8 cellular contexts compared by ENCODE assay signal in genomic region chr19:45862271-45862563, GRCh38. TPM values are rescaled to one million over a fixed set of nuclear protein-coding genes. Genes with fewer than 3 reads are reported as not detected.
DNase-seq lines count a peak whose midpoint lies in the region; ATAC-seq and TF ChIP-seq lines count a peak whose summit lies in the region.

No MANE protein-coding gene starts in this region.

- intact Hi-C loops in activated CD8-positive, alpha-beta T cell treated with anti-CD3 and anti-CD28 coated beads for 36 hours (cut with micrococcal nuclease), result no loop called here

- H3K36me3 ChIP-seq in hepatocyte (replicated peaks; ENCODE audit: insufficient read depth, low read depth), result no peaks in the 10 kb centered on the region

- H2BK20ac ChIP-seq in H9 (ENCODE audit: low read depth, low read length, poor library complexity, severe bottlenecking), result no peak overlapping the region

- no peak overlapping the region for H3K18ac ChIP-seq in H9 (ENCODE audit: insufficient read length, low read depth, low read length)

- peaks cover 16 to 26% (median 18%) of the 10 kb centered on the region in 3 experiments; a peak in 6 of 7 replicates for H3K36me3 Mint-ChIP-seq in H9 (ENCODE audit: insufficient read depth in 1 of 3, low read depth in 3 of 3)
- peaks cover 17% of the 10 kb centered on the region for H3K36me3 Mint-ChIP-seq in activated CD8-positive, alpha-beta T cell treated with anti-CD3 and anti-CD28 coated beads for 36 hours (ENCODE audit: low read depth)

- peak overlapping the region; percentile 47 for H3K4me3 ChIP-seq in hepatocyte
- peak overlapping the region; percentile 67 to 97 (median 92) for H3K4me3 ChIP-seq in skin epidermis

- no peak overlapping the region for H3K14ac ChIP-seq in H9 (ENCODE audit: insufficient read depth, low read length)

- no peak for ATAC-seq in activated CD8-positive, alpha-beta T cell treated with anti-CD3 and anti-CD28 coated beads for 36 hours

- no peak overlapping the region for H4K8ac ChIP-seq in H9 (replicated peaks; ENCODE audit: insufficient read length, low read depth, low read length)

- H3K4me1 ChIP-seq in H9 (ENCODE audit: insufficient read depth, low read length) (peaks cover 5% of the 10 kb centered on the region; the same call in 1 of the 2 replicates), hepatocyte (ENCODE audit: insufficient read depth) (peaks cover 6% of the 10 kb centered on the region)

- peaks cover 34 to 42% of the 10 kb centered on the region in 2 experiments for H3K4me1 Mint-ChIP-seq in H9
- H3K4me1 Mint-ChIP-seq in activated CD8-positive, alpha-beta T cell treated with anti-CD3 and anti-CD28 coated beads for 36 hours (ENCODE audit: low read depth), result peaks cover 25% of the 10 kb centered on the region

- no CpG with 5 or more reads among the region's 11 CpGs for WGBS in H9 (ENCODE audit: extremely low coverage, insufficient read length, low lambda C conversion rate)
- under 1% methylated on average over 11 of the region's 11 CpGs for WGBS in hepatocyte (ENCODE audit: low lambda C conversion rate, missing lambda C conversion rate)

- TF ChIP-seq CTCF in H9 (conservative IDR thresholded peaks at IDR 0.05) (no peak), hepatocyte (IDR thresholded peaks at IDR 0.05; ENCODE audit: poor library complexity) (no peak)
- TF ChIP-seq CTCF in activated CD8-positive, alpha-beta T cell treated with anti-CD3 and anti-CD28 coated beads for 36 hours (IDR thresholded peaks at IDR 0.05), result no peak

- H4K5ac ChIP-seq in H9 (ENCODE audit: insufficient read length, low read depth, low read length), result no peak overlapping the region

- no peak overlapping the region for H2BK15ac ChIP-seq in H9 (ENCODE audit: low read depth, low read length)

- H3K23ac ChIP-seq in H9 (ENCODE audit: insufficient read length, low read depth, low read length), result no peak overlapping the region

- H2AK5ac ChIP-seq in H9 (ENCODE audit: insufficient read length, low read length), result no peak overlapping the region

- H3K4me2 ChIP-seq in H9 (ENCODE audit: insufficient read depth, insufficient read length, low read length), result peak overlapping the region; percentile 75
- H3K4me2 ChIP-seq in hepatocyte, result peak overlapping the region; percentile 74

- H3K9me3 ChIP-seq in H9 (ENCODE audit: control insufficient read depth, low read depth, low read length) (no peaks in the 10 kb centered on the region), hepatocyte (ENCODE audit: low read depth) (no peaks in the 10 kb centered on the region)

- no peak overlapping the region for H3K4ac ChIP-seq in H9 (ENCODE audit: low read depth, low read length)

- H3T11ph ChIP-seq in H9 (ENCODE audit: low read length), result no peak overlapping the region

- no peaks in the 10 kb centered on the region for H4K20me1 ChIP-seq in H9 (ENCODE audit: control insufficient read depth, insufficient read depth, insufficient read length)
- no peaks in the 10 kb centered on the region for H4K20me1 ChIP-seq in hepatocyte (ENCODE audit: insufficient read depth, poor library complexity, severe bottlenecking)

- peaks cover 18% of the 10 kb centered on the region for H3K23me2 ChIP-seq in H9 (ENCODE audit: insufficient read length, low read depth, low read length, poor library complexity, severe bottlenecking)

- no peaks in the 10 kb centered on the region for H3K27me3 ChIP-seq in H9 (ENCODE audit: insufficient read depth, low read length)
- peaks cover 13% of the 10 kb centered on the region for H3K27me3 ChIP-seq in hepatocyte

- H2BK12ac ChIP-seq in H9 (ENCODE audit: insufficient read length, low read depth, low read length), result no peak overlapping the region

- H2BK120ac ChIP-seq in H9 (ENCODE audit: low read depth, low read length, poor library complexity, severe bottlenecking), result no peak overlapping the region

- POLR2A ChIA-PET in activated CD8-positive, alpha-beta T cell treated with anti-CD3 and anti-CD28 coated beads for 36 hours (lab: Charles Lee), result interaction anchor here (1.9 to 3.9 kb wide), 2 partner anchors 19 to 24 kb away, joined by 9 to 24 read pairs; partner anchors contain the start of gene IRF2BP1

- H3K79me1 ChIP-seq in H9 (ENCODE audit: insufficient read depth, low read depth, low read length, poor library complexity, severe bottlenecking), result peaks cover 3% of the 10 kb centered on the region

- peak overlapping the region; percentile 97 to 100 for H3K4me3 Mint-ChIP-seq in H9
- peak overlapping the region; percentile 85 for H3K4me3 Mint-ChIP-seq in activated CD8-positive, alpha-beta T cell treated with anti-CD3 and anti-CD28 coated beads for 36 hours

- no peak overlapping the region for H3K56ac ChIP-seq in H9 (ENCODE audit: insufficient read length, low read depth, low read length)

- H3K9me3 Mint-ChIP-seq in H9, result no peaks in the 10 kb centered on the region; a peak in 1 of 5 replicates
- H3K9me3 Mint-ChIP-seq in activated CD8-positive, alpha-beta T cell treated with anti-CD3 and anti-CD28 coated beads for 36 hours, result no peaks in the 10 kb centered on the region

- H2AFZ ChIP-seq in H9 (ENCODE audit: low read length), result no peak overlapping the region
- peak overlapping the region; percentile 44 for H2AFZ ChIP-seq in hepatocyte

- no peak overlapping the region for H4K91ac ChIP-seq in H9 (ENCODE audit: insufficient read length, low read depth, low read length)

- no peaks in the 10 kb centered on the region; the same call in 1 of the 2 replicates for H3K27me3 Mint-ChIP-seq in H9 (ENCODE audit: low read depth)
- peaks cover 25% of the 10 kb centered on the region for H3K27me3 Mint-ChIP-seq in activated CD8-positive, alpha-beta T cell treated with anti-CD3 and anti-CD28 coated beads for 36 hours

- peak overlapping the region; percentile 97 to 100 (median 99) for H3K27ac Mint-ChIP-seq in H9
- H3K27ac Mint-ChIP-seq in activated CD8-positive, alpha-beta T cell treated with anti-CD3 and anti-CD28 coated beads for 36 hours, result peak overlapping the region; percentile 98

- peak overlapping the region; percentile 49 for H3K27ac ChIP-seq in H9 (ENCODE audit: insufficient read length, low read depth, low read length)
- peak overlapping the region; percentile 88 for H3K27ac ChIP-seq in hepatocyte
- H3K27ac ChIP-seq in skin epidermis, result peak overlapping the region in 20 of 21 experiments; percentile 83 to 97 (median 94)

- H2BK5ac ChIP-seq in H9 (ENCODE audit: insufficient read length, low read length), result no peak overlapping the region

- CTCF ChIA-PET in activated CD8-positive, alpha-beta T cell treated with anti-CD3 and anti-CD28 coated beads for 36 hours (lab: Charles Lee), result interaction anchor here (0.9 to 5.3 kb wide), 4 partner anchors 21 to 93 kb away, joined by 4 to 100 read pairs (median 8); partner anchors contain the start of genes IRF2BP1 and SIX5

- no peak for DNase-seq in H9
- no peak for DNase-seq in activated CD8-positive, alpha-beta T cell treated with anti-CD3 and anti-CD28 coated beads for 36 hours
- no peak for DNase-seq in hepatocyte (ENCODE audit: low spot score)
- no peak for DNase-seq in cortex of kidney (lab: John Stamatoyannopoulos, UW)
- DNase-seq in dedifferentiated amniotic fluid mesenchymal stem cell (ENCODE audit: extremely low spot score), result no peak
- DNase-seq in SHP77 treated with DMSO at 0.1 percent for 48 hours (lab: John Stamatoyannopoulos, UW), result no peak
- DNase-seq in NCI-H526 treated with DMSO at 0.1 percent for 48 hours (lab: John Stamatoyannopoulos, UW), result no peak

- H3K79me2 ChIP-seq in H9 (ENCODE audit: insufficient read depth, low read length) (peaks cover 11% of the 10 kb centered on the region; the same call in 1 of the 2 replicates), hepatocyte (peaks cover 74% of the 10 kb centered on the region)

- H3K9me2 ChIP-seq in hepatocyte (replicated peaks; ENCODE audit: insufficient read depth), result no peaks in the 10 kb centered on the region

- H3K9ac ChIP-seq in H9 (ENCODE audit: extremely low read depth, insufficient read length, low read length), result peak overlapping the region; percentile 75

RNA-seq across cellular contexts. Expression of gene SYMPK, which starts 0.7 kb away (rescaled TPM):
- total RNA-seq in H9 (2021) (104 and 113 TPM in 2 replicates), hepatocyte (33.8 and 41.6 TPM in 2 replicates)
- total RNA-seq in activated CD8-positive, alpha-beta T cell treated with anti-CD3 and anti-CD28 coated beads for 36 hours, result 100 to 1,000 TPM in 1 of 2 experiments, 10 to 100 TPM in 1; 96.8 to 114 TPM
- 33.4 and 39.0 TPM in 2 replicates for polyA plus RNA-seq in hepatocyte

RNA-seq across cellular contexts. Expression of gene FOXA3, which starts 1.9 kb away (rescaled TPM):
- total RNA-seq in H9 (2021), result 22.2 and 24.9 TPM in 2 replicates
- under 1 TPM in 1 of 2 experiments, not detected in 1; 0.36 TPM for total RNA-seq in activated CD8-positive, alpha-beta T cell treated with anti-CD3 and anti-CD28 coated beads for 36 hours
- 14.5 and 14.6 TPM in 2 replicates for total RNA-seq in hepatocyte
- polyA plus RNA-seq in hepatocyte, result 16.7 and 18.6 TPM in 2 replicates

RNA-seq across cellular contexts. Expression of gene IRF2BP1, which starts 23.7 kb away (rescaled TPM):
- total RNA-seq in H9 (2021) (28.2 and 29.3 TPM in 2 replicates), hepatocyte (23.8 and 25.2 TPM in 2 replicates)
- total RNA-seq in activated CD8-positive, alpha-beta T cell treated with anti-CD3 and anti-CD28 coated beads for 36 hours, result 10 to 100 TPM; 15.3 to 17.2 TPM
- polyA plus RNA-seq in hepatocyte, result 11.5 and 15.8 TPM in 2 replicates

RNA-seq across cellular contexts. Expression of gene MYPOP, which starts 40.2 kb away (rescaled TPM):
- 9.0 and 9.5 TPM in 2 replicates for total RNA-seq in H9 (2021)
- total RNA-seq in activated CD8-positive, alpha-beta T cell treated with anti-CD3 and anti-CD28 coated beads for 36 hours, result 1 to 10 TPM; 4.1 to 5.0 TPM
- total RNA-seq in hepatocyte, result 2.4 and 3.5 TPM in 2 replicates
- polyA plus RNA-seq in hepatocyte, result 2.5 and 3.1 TPM in 2 replicates

RNA-seq across cellular contexts. Expression of gene RSPH6A, which starts 47.1 kb away (rescaled TPM):
- 0.29 and 0.55 TPM in 2 replicates for total RNA-seq in H9 (2021)
- total RNA-seq in activated CD8-positive, alpha-beta T cell treated with anti-CD3 and anti-CD28 coated beads for 36 hours, result under 1 TPM; 0.41 to 0.63 TPM
- 0.12 TPM in 1 of 2 replicates, not detected in the other for total RNA-seq in hepatocyte
- not detected in 2 replicates for polyA plus RNA-seq in hepatocyte

Comparison
In these comparisons a context has a peak if more than half of its experiments do, and no peak if none do; other contexts are left out.
1. RNA of gene FOXA3, which starts 1.9 kb away (total RNA-seq): 22.2 to 24.9 TPM in H9 and 14.5 to 14.6 TPM in hepatocyte; 0.36 TPM in activated CD8-positive, alpha-beta T cell treated with anti-CD3 and anti-CD28 coated beads for 36 hours; every median in the first group is over 10 times any median in the second.
2. Peak in every context shown above with its lines, with median percentiles within 50 percentile points of each other: H3K27ac ChIP-seq.